In the genomic region with DNA sequence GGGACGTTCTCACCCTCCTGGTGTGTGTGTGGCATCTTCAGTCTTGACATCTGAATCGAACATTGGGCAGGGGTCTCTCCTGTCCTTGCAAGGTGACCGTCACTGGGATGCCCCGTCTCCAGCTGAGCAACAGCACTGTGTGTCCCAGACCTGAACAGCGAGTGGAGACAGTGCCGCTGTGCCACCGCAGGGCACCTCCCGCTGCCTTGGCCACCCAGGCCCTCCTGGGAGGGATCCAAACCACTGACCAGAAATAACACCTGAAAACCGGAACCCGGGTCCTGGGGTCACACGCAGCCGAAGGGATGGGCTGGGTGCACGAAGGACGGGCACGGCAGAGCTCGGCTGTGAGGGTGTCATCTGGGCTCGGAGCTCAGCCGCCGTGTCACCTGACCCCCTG, we compare ENCODE assay signal across 11 cellular contexts.
A peak's percentile ranks its signal among the peaks of the same experiment; 100 is the strongest.
DNase-seq lines count a peak whose midpoint lies in the region; ATAC-seq and TF ChIP-seq lines count a peak whose summit lies in the region.
"Had no signal": no experiment of that assay in that cellular context is flagged by ENCODE, and none has a peak within 500 bp of the region (broad histone marks: within the 10 kb centered on the region; RNA-seq: fewer than 3 reads in every experiment).

No MANE protein-coding gene starts in this region.

- TF ChIP-seq CTCF in type B pancreatic cell (conservative IDR thresholded peaks at IDR 0.05), result no peak
- no peak for TF ChIP-seq CTCF in endothelial cell (IDR thresholded peaks at IDR 0.05; ENCODE audit: unreplicated experiment)
- no peak for TF ChIP-seq CTCF in WTC11 (IDR thresholded peaks at IDR 0.05)

- no peak for ATAC-seq in central memory CD8-positive, alpha-beta T cell (replicated peaks; ENCODE audit: extremely low read depth, poor library complexity, severe bottlenecking)
- no peak for ATAC-seq in WTC11

- H3K4me1 Mint-ChIP-seq in activated naive CD4-positive, alpha-beta T cell treated with anti-CD3 and anti-CD28 coated beads, Interleukin-2, amount 10 ng/mL, durations not matched to agents 7 days and 5 days, result peaks cover 24% of the 10 kb centered on the region
- H3K4me1 Mint-ChIP-seq in central memory CD8-positive, alpha-beta T cell, result peaks cover 10% of the 10 kb centered on the region
- H3K4me1 Mint-ChIP-seq in type B pancreatic cell (ENCODE audit: unreplicated experiment) (no peaks in the 10 kb centered on the region), endothelial cell (ENCODE audit: unreplicated experiment) (peaks cover 23% of the 10 kb centered on the region), WTC11 (no peaks in the 10 kb centered on the region)

- no peak overlapping the region for H3K27ac Mint-ChIP-seq in activated naive CD4-positive, alpha-beta T cell treated with anti-CD3 and anti-CD28 coated beads, Interleukin-2, amount 10 ng/mL, durations not matched to agents 7 days and 5 days
- H3K27ac Mint-ChIP-seq in central memory CD8-positive, alpha-beta T cell (ENCODE audit: low read depth), result no peak overlapping the region
- H3K27ac Mint-ChIP-seq in type B pancreatic cell, result no peak overlapping the region
- no peak overlapping the region for H3K27ac Mint-ChIP-seq in endothelial cell (ENCODE audit: unreplicated experiment)
- H3K27ac Mint-ChIP-seq in WTC11, result no peak overlapping the region
- H3K27ac Mint-ChIP-seq: activated naive CD8-positive, alpha-beta T cell treated with anti-CD3 and anti-CD28 coated beads, Interleukin-2, amount 10 ng/mL, durations not matched to agents 7 days and 5 days had no signal

- POLR2A ChIA-PET in WTC11 (lab: Charles Lee), result no interaction called here

- peaks cover 89% of the 10 kb centered on the region for H3K27me3 Mint-ChIP-seq in activated naive CD4-positive, alpha-beta T cell treated with anti-CD3 and anti-CD28 coated beads, Interleukin-2, amount 10 ng/mL, durations not matched to agents 7 days and 5 days
- peaks cover 32% of the 10 kb centered on the region for H3K27me3 Mint-ChIP-seq in central memory CD8-positive, alpha-beta T cell
- H3K27me3 Mint-ChIP-seq in type B pancreatic cell (peaks cover 78% of the 10 kb centered on the region), endothelial cell (ENCODE audit: unreplicated experiment) (peaks cover 6% of the 10 kb centered on the region), WTC11 (ENCODE audit: low read depth) (peaks cover 32% of the 10 kb centered on the region)

- DNase-seq in activated naive CD4-positive, alpha-beta T cell treated with anti-CD3 and anti-CD28 coated beads, Interleukin-2, amount 10 ng/mL, durations not matched to agents 7 days and 5 days, result no peak
- DNase-seq in activated naive CD4-positive, alpha-beta T cell (lab: John Stamatoyannopoulos, UW), result no peak
- DNase-seq in RPMI8226 (peak; percentile 71), type B pancreatic cell (ENCODE audit: extremely low spot score, unreplicated experiment) (peak; percentile 58), cerebellar cortex (ENCODE audit: low spot score) (no peak), endothelial cell (ENCODE audit: low spot score) (no peak), WTC11 (ENCODE audit: low spot score) (no peak)
- DNase-seq in central memory CD8-positive, alpha-beta T cell (ENCODE audit: low spot score in 2 of 2), result no peak
- DNase-seq: NCI-H2029 treated with DMSO at 0.1 percent for 48 hours had no signal

- no peaks in the 10 kb centered on the region for H3K36me3 Mint-ChIP-seq in activated naive CD4-positive, alpha-beta T cell treated with anti-CD3 and anti-CD28 coated beads, Interleukin-2, amount 10 ng/mL, durations not matched to agents 7 days and 5 days
- peaks cover 8% of the 10 kb centered on the region for H3K36me3 Mint-ChIP-seq in central memory CD8-positive, alpha-beta T cell (ENCODE audit: insufficient read depth)
- H3K36me3 Mint-ChIP-seq in type B pancreatic cell (no peaks in the 10 kb centered on the region), endothelial cell (ENCODE audit: low read depth, unreplicated experiment) (no peaks in the 10 kb centered on the region), WTC11 (no peaks in the 10 kb centered on the region)
- H3K36me3 Mint-ChIP-seq: activated naive CD8-positive, alpha-beta T cell treated with anti-CD3 and anti-CD28 coated beads, Interleukin-2, amount 10 ng/mL, durations not matched to agents 7 days and 5 days had no signal

- CTCF ChIA-PET in activated naive CD4-positive, alpha-beta T cell treated with anti-CD3 and anti-CD28 coated beads, Interleukin-2, amount 10 ng/mL, durations not matched to agents 7 days and 5 days (lab: Charles Lee), result interaction anchor here (0.8 kb wide), 1 partner anchor 35 kb away, joined by 3 read pairs; no protein-coding TSS in a partner anchor
- CTCF ChIA-PET in WTC11 (lab: Charles Lee), result interaction anchor here (0.6 to 3.4 kb wide), 10 partner anchors 24 to 420 kb away, joined by 3 to 16 read pairs (median 5); no protein-coding TSS in a partner anchor

- peak overlapping the region; percentile 36 for H3K4me3 Mint-ChIP-seq in activated naive CD4-positive, alpha-beta T cell treated with anti-CD3 and anti-CD28 coated beads, Interleukin-2, amount 10 ng/mL, durations not matched to agents 7 days and 5 days
- peak overlapping the region; percentile 98 for H3K4me3 Mint-ChIP-seq in central memory CD8-positive, alpha-beta T cell
- H3K4me3 Mint-ChIP-seq in type B pancreatic cell (no peak overlapping the region), endothelial cell (ENCODE audit: unreplicated experiment) (no peak overlapping the region), WTC11 (no peak overlapping the region)

- no peaks in the 10 kb centered on the region for H3K9me3 Mint-ChIP-seq in activated naive CD4-positive, alpha-beta T cell treated with anti-CD3 and anti-CD28 coated beads, Interleukin-2, amount 10 ng/mL, durations not matched to agents 7 days and 5 days
- no peaks in the 10 kb centered on the region for H3K9me3 Mint-ChIP-seq in central memory CD8-positive, alpha-beta T cell
- H3K9me3 Mint-ChIP-seq in type B pancreatic cell, result no peaks in the 10 kb centered on the region
- no peaks in the 10 kb centered on the region for H3K9me3 Mint-ChIP-seq in endothelial cell (ENCODE audit: unreplicated experiment)
- H3K9me3 Mint-ChIP-seq in WTC11, result no peaks in the 10 kb centered on the region
- H3K9me3 Mint-ChIP-seq: activated naive CD8-positive, alpha-beta T cell treated with anti-CD3 and anti-CD28 coated beads, Interleukin-2, amount 10 ng/mL, durations not matched to agents 7 days and 5 days; stimulated activated naive CD8-positive, alpha-beta T cell treated with anti-CD3 and anti-CD28 coated beads, Interleukin-15, amount 100 ng/mL, for 72 hours had no signal

TF ChIP-seq in WTC11, 78 proteins besides CTCF, POLR2A, EP300 and RAD21 (continues in another document):
- TF ChIP-seq, protein P1, sequence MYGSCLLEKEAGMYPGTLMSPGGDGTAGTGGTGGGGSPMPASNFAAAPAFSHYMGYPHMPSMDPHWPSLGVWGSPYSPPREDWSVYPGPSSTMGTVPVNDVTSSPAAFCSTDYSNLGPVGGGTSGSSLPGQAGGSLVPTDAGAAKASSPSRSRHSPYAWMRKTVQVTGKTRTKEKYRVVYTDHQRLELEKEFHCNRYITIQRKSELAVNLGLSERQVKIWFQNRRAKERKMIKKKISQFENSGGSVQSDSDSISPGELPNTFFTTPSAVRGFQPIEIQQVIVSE (CRISPR knock-in tag; IDR thresholded peaks at IDR 0.05; ENCODE audit: borderline replicate concordance), result no peak
- TF ChIP-seq PRRX2 (CRISPR knock-in tag; IDR thresholded peaks at IDR 0.05) (no peak), ESRRA (CRISPR knock-in tag; IDR thresholded peaks at IDR 0.05; ENCODE audit: borderline replicate concordance) (no peak), NFATC4 (CRISPR knock-in tag; IDR thresholded peaks at IDR 0.05) (no peak), CBFB (CRISPR knock-in tag; IDR thresholded peaks at IDR 0.05; ENCODE audit: low read depth) (no peak), ZNF121 (CRISPR knock-in tag; IDR thresholded peaks at IDR 0.05) (no peak), IRF2 (CRISPR knock-in tag; IDR thresholded peaks at IDR 0.05; ENCODE audit: borderline replicate concordance, low read depth) (no peak), FOXK1 (CRISPR knock-in tag; IDR thresholded peaks at IDR 0.05) (no peak), ZNF423 (CRISPR knock-in tag; IDR thresholded peaks at IDR 0.05) (no peak), ZNF396 (CRISPR knock-in tag; IDR thresholded peaks at IDR 0.05; ENCODE audit: borderline replicate concordance) (no peak), ZNF416 (CRISPR knock-in tag; IDR thresholded peaks at IDR 0.05) (no peak), NR1H2 (CRISPR knock-in tag; IDR thresholded peaks at IDR 0.05) (no peak)
- TF ChIP-seq, protein P2, sequence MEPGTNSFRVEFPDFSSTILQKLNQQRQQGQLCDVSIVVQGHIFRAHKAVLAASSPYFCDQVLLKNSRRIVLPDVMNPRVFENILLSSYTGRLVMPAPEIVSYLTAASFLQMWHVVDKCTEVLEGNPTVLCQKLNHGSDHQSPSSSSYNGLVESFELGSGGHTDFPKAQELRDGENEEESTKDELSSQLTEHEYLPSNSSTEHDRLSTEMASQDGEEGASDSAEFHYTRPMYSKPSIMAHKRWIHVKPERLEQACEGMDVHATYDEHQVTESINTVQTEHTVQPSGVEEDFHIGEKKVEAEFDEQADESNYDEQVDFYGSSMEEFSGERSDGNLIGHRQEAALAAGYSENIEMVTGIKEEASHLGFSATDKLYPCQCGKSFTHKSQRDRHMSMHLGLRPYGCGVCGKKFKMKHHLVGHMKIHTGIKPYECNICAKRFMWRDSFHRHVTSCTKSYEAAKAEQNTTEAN (CRISPR knock-in tag; IDR thresholded peaks at IDR 0.05), result no peak

Comparison
In these comparisons a context has a peak if more than half of its experiments do, and no peak if none do; other contexts are left out.
1. DNase-seq: peak in RPMI8226 (single experiment) and type B pancreatic cell (single experiment); none in activated naive CD4-positive, alpha-beta T cell treated with anti-CD3 and anti-CD28 coated beads, Interleukin-2, amount 10 ng/mL, durations not matched to agents 7 days and 5 days (single experiment), activated naive CD4-positive, alpha-beta T cell (0 of 4), central memory CD8-positive, alpha-beta T cell (0 of 2), cerebellar cortex (single experiment), endothelial cell (single experiment) and WTC11 (single experiment).
2. H3K4me3 Mint-ChIP-seq: peak in activated naive CD4-positive, alpha-beta T cell treated with anti-CD3 and anti-CD28 coated beads, Interleukin-2, amount 10 ng/mL, durations not matched to agents 7 days and 5 days (single experiment) and central memory CD8-positive, alpha-beta T cell (single experiment); none in type B pancreatic cell (single experiment), endothelial cell (single experiment) and WTC11 (single experiment).